ENCODE assay signal across 15 cellular contexts in the genomic region with DNA sequence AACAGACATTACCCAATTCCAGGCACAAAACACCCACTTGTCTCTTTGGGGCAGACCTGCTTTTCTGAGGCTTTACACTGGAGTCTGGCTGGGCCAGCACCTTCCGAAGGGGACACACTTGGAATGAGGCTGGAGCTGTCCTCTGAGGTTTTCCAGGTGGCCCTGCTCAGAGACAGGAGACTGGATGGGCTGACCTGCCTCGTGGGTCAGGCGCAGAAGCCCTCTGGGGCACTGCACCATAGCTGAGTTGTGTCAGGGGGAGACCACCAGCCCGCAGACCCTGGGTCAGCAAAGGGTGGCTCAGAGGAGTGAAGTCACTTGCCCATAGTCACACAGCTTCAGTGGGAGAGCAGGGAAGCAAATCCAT. TPM values are rescaled to one million over a fixed set of nuclear protein-coding genes. Genes with fewer than 3 reads are reported as not detected.
DNase-seq lines count a peak whose midpoint lies in the region; ATAC-seq, FAIRE-seq and TF ChIP-seq lines count a peak whose summit lies in the region.
"Had no signal": no experiment of that assay in that cellular context is flagged by ENCODE, and none has a peak within 500 bp of the region (broad histone marks: within the 10 kb centered on the region; RNA-seq: fewer than 3 reads in every experiment).

No MANE protein-coding gene starts in this region.

- H3K4me3 ChIP-seq in A549, result peak overlapping the region; percentile 80; the same call in 1 of the 3 replicates
- H3K4me3 ChIP-seq in iPS-20b (ENCODE audit: low read length), result peak overlapping the region; percentile 78; the same call in 1 of the 2 replicates
- H3K4me3 ChIP-seq in gastrocnemius medialis, result no peak overlapping the region

- H3K9me3 ChIP-seq in A549 (no peaks in the 10 kb centered on the region), iPS-20b (ENCODE audit: insufficient read depth, low read depth, low read length) (no peaks in the 10 kb centered on the region), gastrocnemius medialis (no peaks in the 10 kb centered on the region)

- TF ChIP-seq POLR2A in A549 (IDR thresholded peaks at IDR 0.05; ENCODE audit: low read length) (no peak), gastrocnemius medialis (IDR thresholded peaks at IDR 0.05) (no peak)

- peaks cover 27% of the 10 kb centered on the region for H3K27me3 Mint-ChIP-seq in Calu3 (ENCODE audit: unreplicated experiment)
- peaks cover 19% of the 10 kb centered on the region for H3K27me3 Mint-ChIP-seq in activated CD4-positive, alpha-beta memory T cell treated with anti-CD3 and anti-CD28 coated beads for 36 hours

- H3K27me3 ChIP-seq in iPS-20b (ENCODE audit: insufficient read depth, low read length), result peaks cover 55% of the 10 kb centered on the region
- H3K27me3 ChIP-seq in gastrocnemius medialis, result peaks cover 0 to 13% (median 7%) of the 10 kb centered on the region in 3 donors

- CTCF ChIA-PET in A549 (lab: Yijun Ruan, JAX) (interaction anchor here (1.1 kb wide), 2 partner anchors 15 to 28 kb away, joined by 3 read pairs; no protein-coding TSS in a partner anchor), Calu3 (lab: Charles Lee) (interaction anchor here (0.7 kb wide), 1 partner anchor 23 kb away, joined by 3 read pairs; no protein-coding TSS in a partner anchor)
- CTCF ChIA-PET in activated CD4-positive, alpha-beta memory T cell treated with anti-CD3 and anti-CD28 coated beads for 36 hours (lab: Charles Lee), result interaction anchor here (1.0 kb wide), 1 partner anchor 34 kb away, joined by 6 read pairs; no protein-coding TSS in a partner anchor

- peaks cover 6% of the 10 kb centered on the region for H3K4me1 Mint-ChIP-seq in Calu3 (ENCODE audit: low read depth, unreplicated experiment)
- peaks cover 21% of the 10 kb centered on the region for H3K4me1 Mint-ChIP-seq in activated CD4-positive, alpha-beta memory T cell treated with anti-CD3 and anti-CD28 coated beads for 36 hours (ENCODE audit: low read depth)

- FAIRE-seq in A549 (lab: Jason Lieb, UNC), result no peak
- FAIRE-seq: colon had no signal

- no peak for DNase-seq in A549 (ENCODE audit: low read depth in 1 of 2, low spot score in 1 of 2)
- DNase-seq in Calu3, result no peak
- DNase-seq in activated CD4-positive, alpha-beta memory T cell treated with anti-CD3 and anti-CD28 coated beads for 36 hours, result peak; percentile 5
- DNase-seq in gastrocnemius medialis, result no peak
- DNase-seq: NCI-H2227 treated with DMSO at 0.1 percent for 48 hours, nucleus accumbens had no signal

- peak overlapping the region; percentile 88 for H3K4me3 Mint-ChIP-seq in Calu3 (ENCODE audit: low read depth, unreplicated experiment)
- H3K4me3 Mint-ChIP-seq in activated CD4-positive, alpha-beta memory T cell treated with anti-CD3 and anti-CD28 coated beads for 36 hours, result no peak overlapping the region

- peaks cover 21% of the 10 kb centered on the region for H3K36me3 Mint-ChIP-seq in Calu3 (ENCODE audit: insufficient read depth, unreplicated experiment)
- H3K36me3 Mint-ChIP-seq in activated CD4-positive, alpha-beta memory T cell treated with anti-CD3 and anti-CD28 coated beads for 36 hours, result no peaks in the 10 kb centered on the region
- H3K36me3 Mint-ChIP-seq: activated naive CD4-positive, alpha-beta T cell treated with anti-CD3 and anti-CD28 coated beads, Interleukin-2, amount 50 U/mL, for 72 hours had no signal

- BruUV-seq in Calu3 (replicated peaks; lab: Mats Ljungman, UMichigan), result no TSS peak

- no peak for ATAC-seq in A549
- no peak for ATAC-seq in GM21786 (IDR thresholded peaks at IDR 0.05; ENCODE audit: unreplicated experiment)
- no peak for ATAC-seq in HG03097 (IDR thresholded peaks at IDR 0.05; ENCODE audit: low FRiP score, unreplicated experiment)
- no peak for ATAC-seq in gastrocnemius medialis
- ATAC-seq in HG03469 (IDR thresholded peaks at IDR 0.05; ENCODE audit: unreplicated experiment), result no peak

- H3K4me2 ChIP-seq in A549, result peak overlapping the region; percentile 100

- no peak for TF ChIP-seq RAD21 in A549 (conservative IDR thresholded peaks at IDR 0.05 in 1 of 2, IDR thresholded peaks at IDR 0.05 in 1 of 2)

- no CpG with 5 or more reads among the region's 4 CpGs for WGBS in A549 (ENCODE audit: missing lambda C conversion rate)

- POLR2A ChIA-PET in A549 (lab: Yijun Ruan, JAX), result no interaction called here
- POLR2A ChIA-PET in activated CD4-positive, alpha-beta memory T cell treated with anti-CD3 and anti-CD28 coated beads for 36 hours (lab: Charles Lee), result no interaction called here

- H3K27ac ChIP-seq in A549 (peak overlapping the region in 1 of 2 experiments; percentile 90; a peak in 5 of 6 replicates), iPS-20b (ENCODE audit: low read length) (no peak overlapping the region), gastrocnemius medialis (no peak overlapping the region)
- H3K27ac ChIP-seq: C4-2B, VCaP had no signal

- no peaks in the 10 kb centered on the region for H3K9me3 Mint-ChIP-seq in Calu3 (ENCODE audit: low read depth, unreplicated experiment)
- H3K9me3 Mint-ChIP-seq in activated CD4-positive, alpha-beta memory T cell treated with anti-CD3 and anti-CD28 coated beads for 36 hours, result no peaks in the 10 kb centered on the region
- H3K9me3 Mint-ChIP-seq: activated naive CD4-positive, alpha-beta T cell treated with anti-CD3 and anti-CD28 coated beads, Interleukin-2, amount 50 U/mL, for 72 hours had no signal

- H3K36me3 ChIP-seq in iPS-20b (ENCODE audit: insufficient read depth, low read depth, low read length), result no peaks in the 10 kb centered on the region
- H3K36me3 ChIP-seq in gastrocnemius medialis, result no peaks in the 10 kb centered on the region

- in situ Hi-C loops in gastrocnemius medialis (cut with MboI; ENCODE audit: low sequenced_read_pairs in 4 of 4), result no loop called here

- TF ChIP-seq EP300 in A549 (IDR thresholded peaks at IDR 0.05), result no peak

- no peak for TF ChIP-seq CTCF in A549 (IDR thresholded peaks at IDR 0.05)
- no peak for TF ChIP-seq CTCF in Calu3 (IDR thresholded peaks at IDR 0.05; ENCODE audit: unreplicated experiment)
- TF ChIP-seq CTCF in gastrocnemius medialis (IDR thresholded peaks at IDR 0.05 in 4 of 5, conservative IDR thresholded peaks at IDR 0.05 in 1 of 5), result no peak

- H3K27ac Mint-ChIP-seq in Calu3 (ENCODE audit: unreplicated experiment), result no peak overlapping the region
- H3K27ac Mint-ChIP-seq in activated CD4-positive, alpha-beta memory T cell treated with anti-CD3 and anti-CD28 coated beads for 36 hours, result no peak overlapping the region

- peaks cover 21% of the 10 kb centered on the region for H3K4me1 ChIP-seq in A549
- H3K4me1 ChIP-seq in iPS-20b (ENCODE audit: insufficient read depth, low read length), result peaks cover 19% of the 10 kb centered on the region
- peaks cover 8 to 15% of the 10 kb centered on the region in 2 donors for H3K4me1 ChIP-seq in gastrocnemius medialis

- H3K9ac ChIP-seq in iPS-20b (ENCODE audit: low read depth, low read length), result no peak overlapping the region

- intact Hi-C loops in Calu3 (cut with micrococcal nuclease; ENCODE audit: unreplicated experiment), result loop anchor here (5.0 kb wide), 1 partner anchor 33 kb away; no protein-coding TSS in a partner anchor
- intact Hi-C loops in activated CD4-positive, alpha-beta memory T cell treated with anti-CD3 and anti-CD28 coated beads for 36 hours (cut with micrococcal nuclease), result loop anchor here (5.0 kb wide), 1 partner anchor 68 kb away; the partner anchor contains the start of gene DDOST
- intact Hi-C loops in gastrocnemius medialis (cut with DNase I; ENCODE audit: low total_unique reads), result loop anchor here (5.0 kb wide), 2 partner anchors 57 to 208 kb away; partner anchors contain the start of gene HP1BP3

TF ChIP-seq in A549, 52 proteins besides CTCF, POLR2A, EP300 and RAD21 (continues in another document):
- TF ChIP-seq HOXA7 (CRISPR knock-in tag; IDR thresholded peaks at IDR 0.05) (no peak), RNF2 (IDR thresholded peaks at IDR 0.05; ENCODE audit: borderline replicate concordance, low read depth) (no peak), CBX2 (IDR thresholded peaks at IDR 0.05; ENCODE audit: borderline replicate concordance, low read depth) (no peak)

RNA-seq across cellular contexts. Expression of gene SH2D5, which starts 1.8 kb away (rescaled TPM):
- 3.1 and 3.2 TPM in 2 replicates for polyA plus RNA-seq in A549 (2011; rRNA removed)
- 7.7 and 9.9 TPM in 2 replicates for polyA plus RNA-seq in A549 (2012; cell fraction: cytosol; rRNA removed)
- 28.9 and 31.5 TPM in 2 replicates for polyA plus RNA-seq in A549 (2012; cell fraction: nucleus; rRNA removed)
- polyA plus RNA-seq in A549 (2017; fragmentation: RNase III; extraction: RNeasy Plus Mini Kit Qiagen cat#74134 plus additional on column Dnase treatment), result 7.2 to 10.3 TPM (median 7.4 TPM) in 3 replicates
- 1.1 and 3.2 TPM in 2 replicates for polyA minus RNA-seq in A549 (2011; rRNA and poly(A)+ RNA removed)
- 2.7 and 3.8 TPM in 2 replicates for total RNA-seq in Calu3 (2022)
- total RNA-seq in activated CD4-positive, alpha-beta memory T cell treated with anti-CD3 and anti-CD28 coated beads for 36 hours, result under 1 TPM; 0.07 to 0.12 TPM
- under 1 TPM in 1 of 4 donors, not detected in 3; 0.53 TPM for total RNA-seq in gastrocnemius medialis

RNA-seq across cellular contexts. Expression of gene KIF17, which starts 12.9 kb away (rescaled TPM):
- polyA plus RNA-seq in A549 (2011; rRNA removed) (0.78 and 1.0 TPM in 2 replicates), A549 (2017; fragmentation: RNase III; extraction: RNeasy Plus Mini Kit Qiagen cat#74134 plus additional on column Dnase treatment) (0.75 to 1.1 TPM (median 1.0 TPM) in 3 replicates)
- polyA plus RNA-seq in A549 (2012; cell fraction: cytosol; rRNA removed), result 1.3 and 1.4 TPM in 2 replicates
- polyA plus RNA-seq in A549 (2012; cell fraction: nucleus; rRNA removed), result 2.3 and 3.0 TPM in 2 replicates
- polyA minus RNA-seq in A549 (2011; rRNA and poly(A)+ RNA removed), result 0.97 and 1.2 TPM in 2 replicates
- total RNA-seq in Calu3 (2022) (not detected in 2 replicates), gastrocnemius medialis (1 to 10 TPM; 2.6 to 3.8 (median 3.0) TPM)
- total RNA-seq in activated CD4-positive, alpha-beta memory T cell treated with anti-CD3 and anti-CD28 coated beads for 36 hours, result not detected
- total RNA-seq: RPMI7951 had no signal

RNA-seq across cellular contexts. Expression of gene HP1BP3, which starts 56.4 kb away (rescaled TPM):
- polyA plus RNA-seq in A549 (2011; rRNA removed) (187 and 214 TPM in 2 replicates), A549 (2017; fragmentation: RNase III; extraction: RNeasy Plus Mini Kit Qiagen cat#74134 plus additional on column Dnase treatment) (159 to 181 TPM (median 169 TPM) in 3 replicates)
- 152 and 157 TPM in 2 replicates for polyA plus RNA-seq in A549 (2012; cell fraction: cytosol; rRNA removed)
- 119 and 131 TPM in 2 replicates for polyA plus RNA-seq in A549 (2012; cell fraction: nucleus; rRNA removed)
- polyA minus RNA-seq in A549 (2011; rRNA and poly(A)+ RNA removed), result 61.3 and 73.1 TPM in 2 replicates
- total RNA-seq in Calu3 (2022) (229 and 247 TPM in 2 replicates), gastrocnemius medialis (100 to 1,000 TPM in 2 of 4 donors, 10 to 100 TPM in 2; 73.9 to 121 (median 108) TPM)
- 100 to 1,000 TPM; 209 to 225 TPM for total RNA-seq in activated CD4-positive, alpha-beta memory T cell treated with anti-CD3 and anti-CD28 coated beads for 36 hours

Comparison
In these comparisons a context has a peak if more than half of its experiments do, and no peak if none do; other contexts are left out.
1. H3K4me3 ChIP-seq: peak in A549 (single experiment) and iPS-20b (single experiment); none in gastrocnemius medialis (0 of 4).